1 cellular context compared by ENCODE assay signal in genomic region chr7:49644402-49645166, GRCh38.
TF ChIP-seq lines count a peak whose summit lies in the region.

No MANE protein-coding gene starts in this region.

TF ChIP-seq in GM23338, 12 proteins besides CTCF, POLR2A, EP300 and RAD21 (continued from another document):
- TF ChIP-seq, protein P1, sequence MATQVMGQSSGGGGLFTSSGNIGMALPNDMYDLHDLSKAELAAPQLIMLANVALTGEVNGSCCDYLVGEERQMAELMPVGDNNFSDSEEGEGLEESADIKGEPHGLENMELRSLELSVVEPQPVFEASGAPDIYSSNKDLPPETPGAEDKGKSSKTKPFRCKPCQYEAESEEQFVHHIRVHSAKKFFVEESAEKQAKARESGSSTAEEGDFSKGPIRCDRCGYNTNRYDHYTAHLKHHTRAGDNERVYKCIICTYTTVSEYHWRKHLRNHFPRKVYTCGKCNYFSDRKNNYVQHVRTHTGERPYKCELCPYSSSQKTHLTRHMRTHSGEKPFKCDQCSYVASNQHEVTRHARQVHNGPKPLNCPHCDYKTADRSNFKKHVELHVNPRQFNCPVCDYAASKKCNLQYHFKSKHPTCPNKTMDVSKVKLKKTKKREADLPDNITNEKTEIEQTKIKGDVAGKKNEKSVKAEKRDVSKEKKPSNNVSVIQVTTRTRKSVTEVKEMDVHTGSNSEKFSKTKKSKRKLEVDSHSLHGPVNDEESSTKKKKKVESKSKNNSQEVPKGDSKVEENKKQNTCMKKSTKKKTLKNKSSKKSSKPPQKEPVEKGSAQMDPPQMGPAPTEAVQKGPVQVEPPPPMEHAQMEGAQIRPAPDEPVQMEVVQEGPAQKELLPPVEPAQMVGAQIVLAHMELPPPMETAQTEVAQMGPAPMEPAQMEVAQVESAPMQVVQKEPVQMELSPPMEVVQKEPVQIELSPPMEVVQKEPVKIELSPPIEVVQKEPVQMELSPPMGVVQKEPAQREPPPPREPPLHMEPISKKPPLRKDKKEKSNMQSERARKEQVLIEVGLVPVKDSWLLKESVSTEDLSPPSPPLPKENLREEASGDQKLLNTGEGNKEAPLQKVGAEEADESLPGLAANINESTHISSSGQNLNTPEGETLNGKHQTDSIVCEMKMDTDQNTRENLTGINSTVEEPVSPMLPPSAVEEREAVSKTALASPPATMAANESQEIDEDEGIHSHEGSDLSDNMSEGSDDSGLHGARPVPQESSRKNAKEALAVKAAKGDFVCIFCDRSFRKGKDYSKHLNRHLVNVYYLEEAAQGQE (IDR thresholded peaks at IDR 0.05; ENCODE audit: unreplicated experiment) = no peak
- TF ChIP-seq ZNF331 (CRISPR knock-in tag; IDR thresholded peaks at IDR 0.05; ENCODE audit: low read depth) = no peak
- TF ChIP-seq EZH2phosphoT487 (IDR thresholded peaks at IDR 0.05; ENCODE audit: unreplicated experiment) = no peak
- TF ChIP-seq, protein P2, sequence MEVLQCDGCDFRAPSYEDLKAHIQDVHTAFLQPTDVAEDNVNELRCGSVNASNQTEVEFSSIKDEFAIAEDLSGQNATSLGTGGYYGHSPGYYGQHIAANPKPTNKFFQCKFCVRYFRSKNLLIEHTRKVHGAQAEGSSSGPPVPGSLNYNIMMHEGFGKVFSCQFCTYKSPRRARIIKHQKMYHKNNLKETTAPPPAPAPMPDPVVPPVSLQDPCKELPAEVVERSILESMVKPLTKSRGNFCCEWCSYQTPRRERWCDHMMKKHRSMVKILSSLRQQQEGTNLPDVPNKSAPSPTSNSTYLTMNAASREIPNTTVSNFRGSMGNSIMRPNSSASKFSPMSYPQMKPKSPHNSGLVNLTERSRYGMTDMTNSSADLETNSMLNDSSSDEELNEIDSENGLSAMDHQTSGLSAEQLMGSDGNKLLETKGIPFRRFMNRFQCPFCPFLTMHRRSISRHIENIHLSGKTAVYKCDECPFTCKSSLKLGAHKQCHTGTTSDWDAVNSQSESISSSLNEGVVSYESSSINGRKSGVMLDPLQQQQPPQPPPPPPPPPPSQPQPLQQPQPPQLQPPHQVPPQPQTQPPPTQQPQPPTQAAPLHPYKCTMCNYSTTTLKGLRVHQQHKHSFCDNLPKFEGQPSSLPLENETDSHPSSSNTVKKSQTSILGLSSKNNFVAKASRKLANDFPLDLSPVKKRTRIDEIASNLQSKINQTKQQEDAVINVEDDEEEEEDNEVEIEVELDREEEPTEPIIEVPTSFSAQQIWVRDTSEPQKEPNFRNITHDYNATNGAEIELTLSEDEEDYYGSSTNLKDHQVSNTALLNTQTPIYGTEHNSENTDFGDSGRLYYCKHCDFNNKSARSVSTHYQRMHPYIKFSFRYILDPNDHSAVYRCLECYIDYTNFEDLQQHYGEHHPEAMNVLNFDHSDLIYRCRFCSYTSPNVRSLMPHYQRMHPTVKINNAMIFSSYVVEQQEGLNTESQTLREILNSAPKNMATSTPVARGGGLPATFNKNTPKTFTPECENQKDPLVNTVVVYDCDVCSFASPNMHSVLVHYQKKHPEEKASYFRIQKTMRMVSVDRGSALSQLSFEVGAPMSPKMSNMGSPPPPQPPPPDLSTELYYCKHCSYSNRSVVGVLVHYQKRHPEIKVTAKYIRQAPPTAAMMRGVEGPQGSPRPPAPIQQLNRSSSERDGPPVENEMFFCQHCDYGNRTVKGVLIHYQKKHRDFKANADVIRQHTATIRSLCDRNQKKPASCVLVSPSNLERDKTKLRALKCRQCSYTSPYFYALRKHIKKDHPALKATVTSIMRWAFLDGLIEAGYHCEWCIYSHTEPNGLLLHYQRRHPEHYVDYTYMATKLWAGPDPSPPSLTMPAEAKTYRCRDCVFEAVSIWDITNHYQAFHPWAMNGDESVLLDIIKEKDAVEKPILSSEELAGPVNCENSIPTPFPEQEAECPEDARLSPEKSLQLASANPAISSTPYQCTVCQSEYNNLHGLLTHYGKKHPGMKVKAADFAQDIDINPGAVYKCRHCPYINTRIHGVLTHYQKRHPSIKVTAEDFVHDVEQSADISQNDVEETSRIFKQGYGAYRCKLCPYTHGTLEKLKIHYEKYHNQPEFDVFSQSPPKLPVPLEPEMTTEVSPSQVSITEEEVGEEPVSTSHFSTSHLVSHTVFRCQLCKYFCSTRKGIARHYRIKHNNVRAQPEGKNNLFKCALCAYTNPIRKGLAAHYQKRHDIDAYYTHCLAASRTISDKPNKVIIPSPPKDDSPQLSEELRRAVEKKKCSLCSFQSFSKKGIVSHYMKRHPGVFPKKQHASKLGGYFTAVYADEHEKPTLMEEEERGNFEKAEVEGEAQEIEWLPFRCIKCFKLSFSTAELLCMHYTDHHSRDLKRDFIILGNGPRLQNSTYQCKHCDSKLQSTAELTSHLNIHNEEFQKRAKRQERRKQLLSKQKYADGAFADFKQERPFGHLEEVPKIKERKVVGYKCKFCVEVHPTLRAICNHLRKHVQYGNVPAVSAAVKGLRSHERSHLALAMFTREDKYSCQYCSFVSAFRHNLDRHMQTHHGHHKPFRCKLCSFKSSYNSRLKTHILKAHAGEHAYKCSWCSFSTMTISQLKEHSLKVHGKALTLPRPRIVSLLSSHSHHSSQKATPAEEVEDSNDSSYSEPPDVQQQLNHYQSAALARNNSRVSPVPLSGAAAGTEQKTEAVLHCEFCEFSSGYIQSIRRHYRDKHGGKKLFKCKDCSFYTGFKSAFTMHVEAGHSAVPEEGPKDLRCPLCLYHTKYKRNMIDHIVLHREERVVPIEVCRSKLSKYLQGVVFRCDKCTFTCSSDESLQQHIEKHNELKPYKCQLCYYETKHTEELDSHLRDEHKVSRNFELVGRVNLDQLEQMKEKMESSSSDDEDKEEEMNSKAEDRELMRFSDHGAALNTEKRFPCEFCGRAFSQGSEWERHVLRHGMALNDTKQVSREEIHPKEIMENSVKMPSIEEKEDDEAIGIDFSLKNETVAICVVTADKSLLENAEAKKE (CRISPR knock-in tag; IDR thresholded peaks at IDR 0.05) = no peak
- TF ChIP-seq JUNB (IDR thresholded peaks at IDR 0.05; ENCODE audit: unreplicated experiment) = no peak
- TF ChIP-seq, protein P3, sequence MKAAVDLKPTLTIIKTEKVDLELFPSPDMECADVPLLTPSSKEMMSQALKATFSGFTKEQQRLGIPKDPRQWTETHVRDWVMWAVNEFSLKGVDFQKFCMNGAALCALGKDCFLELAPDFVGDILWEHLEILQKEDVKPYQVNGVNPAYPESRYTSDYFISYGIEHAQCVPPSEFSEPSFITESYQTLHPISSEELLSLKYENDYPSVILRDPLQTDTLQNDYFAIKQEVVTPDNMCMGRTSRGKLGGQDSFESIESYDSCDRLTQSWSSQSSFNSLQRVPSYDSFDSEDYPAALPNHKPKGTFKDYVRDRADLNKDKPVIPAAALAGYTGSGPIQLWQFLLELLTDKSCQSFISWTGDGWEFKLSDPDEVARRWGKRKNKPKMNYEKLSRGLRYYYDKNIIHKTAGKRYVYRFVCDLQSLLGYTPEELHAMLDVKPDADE (IDR thresholded peaks at IDR 0.05) = no peak
